In genomic region chr14:41662780-41663477, GRCh38 we compare ENCODE assay signal across 1 cellular context.
TF ChIP-seq lines count a peak whose summit lies in the region.

No MANE protein-coding gene starts in this region.

TF ChIP-seq in HepG2, 621 proteins besides CTCF, POLR2A, EP300 and RAD21 (continued from another document):
- TF ChIP-seq, protein P1, sequence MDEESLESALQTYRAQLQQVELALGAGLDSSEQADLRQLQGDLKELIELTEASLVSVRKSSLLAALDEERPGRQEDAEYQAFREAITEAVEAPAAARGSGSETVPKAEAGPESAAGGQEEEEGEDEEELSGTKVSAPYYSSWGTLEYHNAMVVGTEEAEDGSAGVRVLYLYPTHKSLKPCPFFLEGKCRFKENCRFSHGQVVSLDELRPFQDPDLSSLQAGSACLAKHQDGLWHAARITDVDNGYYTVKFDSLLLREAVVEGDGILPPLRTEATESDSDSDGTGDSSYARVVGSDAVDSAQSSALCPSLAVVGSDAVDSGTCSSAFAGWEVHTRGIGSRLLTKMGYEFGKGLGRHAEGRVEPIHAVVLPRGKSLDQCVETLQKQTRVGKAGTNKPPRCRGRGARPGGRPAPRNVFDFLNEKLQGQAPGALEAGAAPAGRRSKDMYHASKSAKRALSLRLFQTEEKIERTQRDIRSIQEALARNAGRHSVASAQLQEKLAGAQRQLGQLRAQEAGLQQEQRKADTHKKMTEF (CRISPR knock-in tag; IDR thresholded peaks at IDR 0.05) = peak; percentile 36; the same call in 1 of the 2 replicates
- TF ChIP-seq GATAD2A (CRISPR knock-in tag; IDR thresholded peaks at IDR 0.05) = 0 out of 2 replicates have a peak, but pooled peaks have one; percentile 16
- no peak for TF ChIP-seq E2F1 (CRISPR knock-in tag; IDR thresholded peaks at IDR 0.05)
- TF ChIP-seq RCOR2 (CRISPR knock-in tag; IDR thresholded peaks at IDR 0.05) = 0 out of 2 replicates have a peak, but pooled peaks have one; percentile 39
- TF ChIP-seq CREB1 (IDR thresholded peaks at IDR 0.05) = peak; percentile 30; the same call in 1 of the 2 replicates
- no peak for TF ChIP-seq CREB1 (CRISPR knock-in tag; IDR thresholded peaks at IDR 0.05)
- peak; percentile 59; the same call in 1 of the 2 replicates for TF ChIP-seq PPARG (CRISPR knock-in tag; conservative IDR thresholded peaks at IDR 0.05)
- TF ChIP-seq ZBTB20 (CRISPR knock-in tag; IDR thresholded peaks at IDR 0.05; ENCODE audit: borderline replicate concordance, low read depth) = peak; percentile 77; the same call in 1 of the 2 replicates
- no peak for TF ChIP-seq TBP (CRISPR knock-in tag; IDR thresholded peaks at IDR 0.05)
